ENCODE assay signal across 20 cellular contexts in the genomic region with DNA sequence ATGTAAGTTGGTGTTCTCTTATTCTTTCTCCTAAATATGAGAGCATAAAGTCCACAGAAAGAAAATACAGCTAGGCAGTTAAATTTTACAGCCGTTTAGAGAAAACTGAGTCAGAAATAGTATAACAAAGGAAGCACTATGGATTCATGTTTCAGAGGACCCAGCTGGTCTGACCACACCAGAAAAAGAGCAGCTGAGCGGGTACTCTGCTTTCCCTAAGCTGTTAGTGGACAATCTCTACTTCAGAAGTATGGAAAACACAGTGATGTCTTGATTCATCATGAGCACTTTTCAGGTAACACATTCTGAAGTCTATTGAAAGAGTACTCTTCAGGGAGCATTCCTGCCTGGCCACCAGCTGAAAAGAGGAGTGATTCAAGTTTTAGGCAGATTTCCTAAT. TPM values are rescaled to one million over a fixed set of nuclear protein-coding genes. Genes with fewer than 3 reads are reported as not detected.
A peak's percentile ranks its signal among the peaks of the same experiment; 100 is the strongest.
DNase-seq lines count a peak whose midpoint lies in the region; TF ChIP-seq lines count a peak whose summit lies in the region.
"Had no signal": no experiment of that assay in that cellular context is flagged by ENCODE, and none has a peak within 500 bp of the region (broad histone marks: within the 10 kb centered on the region; RNA-seq: fewer than 3 reads in every experiment).

No MANE protein-coding gene starts in this region.

- no peaks in the 10 kb centered on the region for H3K36me3 ChIP-seq in Loucy (ENCODE audit: insufficient read depth, low read length)
- H3K36me3 ChIP-seq: BLaER1 treated with 17β-estradiol and CSF1 and Interleukin-3, amounts not matched to agents 10 nM and 100 nM; left lung; prostate gland had no signal

- DNase-seq in RPMI7951 (ENCODE audit: low read depth) (peak; percentile 11), glomerular visceral epithelial cell (ENCODE audit: extremely low spot score) (peak; percentile 25), putamen (ENCODE audit: low spot score) (peak; percentile 79), SK-N-DZ (ENCODE audit: low spot score) (no peak), NCI-H2081 treated with DMSO at 0.1 percent for 48 hours (lab: John Stamatoyannopoulos, UW) (no peak), ecto neural progenitor cell (ENCODE audit: low spot score) (no peak), GM10266 (ENCODE audit: extremely low spot score) (no peak)
- DNase-seq: activated naive CD4-positive, alpha-beta T cell treated with Interleukin-2 at 50 U/mL for 16 hours; body of pancreas; DMS79 treated with DMSO at 0.1 percent for 48 hours; left lung; naive B cell; NCI-H1105 treated with DMSO at 0.1 percent for 48 hours; NCI-H226; stimulated activated CD4-positive, alpha-beta T cell treated with anti-CD3 and anti-CD28 coated beads, Interleukin-12 subunit alpha, Interleukin-12 subunit beta, amount 100 ng/mL, for 4 hours; stimulated activated naive B cell treated with anti-CD40 and anti-IgM and Interleukin-4, amounts not matched to agents 10 μg/mL and 1 μg/mL and 100 μg/mL, for 72 hours had no signal

- peaks cover 62% of the 10 kb centered on the region for H3K4me1 ChIP-seq in Loucy (ENCODE audit: insufficient read depth, low read length, poor library complexity, severe bottlenecking)
- H3K4me1 ChIP-seq: left lung had no signal

- TF ChIP-seq CTCF in Loucy (conservative IDR thresholded peaks at IDR 0.05; ENCODE audit: low read length) (no peak), GM10266 (IDR thresholded peaks at IDR 0.05; ENCODE audit: control insufficient read depth, insufficient read depth, low read depth, missing control alignments) (no peak)

- H3F3A ChIP-seq in Loucy (ENCODE audit: low read depth): no peaks in the 10 kb centered on the region

- H3K4me3 ChIP-seq in Loucy (ENCODE audit: low read length, poor library complexity, severe bottlenecking): peak overlapping the region; percentile 55
- H3K4me3 ChIP-seq: BLaER1 treated with 17β-estradiol and CSF1 and Interleukin-3, amounts not matched to agents 10 nM and 100 nM; body of pancreas; left lung; prostate gland had no signal

- peak overlapping the region; percentile 66 for H3K4me2 ChIP-seq in Loucy (ENCODE audit: low read depth, low read length, poor library complexity, severe bottlenecking)

- H2AFZ ChIP-seq in Loucy (ENCODE audit: low read length): 0 out of 2 replicates have a peak overlapping the region, but pooled peaks have one; percentile 16

- H3K9me2 ChIP-seq in Loucy (replicated peaks; ENCODE audit: low read depth, low read length): no peaks in the 10 kb centered on the region

- H3K9me3 ChIP-seq in Loucy (ENCODE audit: insufficient read depth, low read depth, low read length): no peaks in the 10 kb centered on the region
- H3K9me3 ChIP-seq: BLaER1 treated with 17β-estradiol and CSF1 and Interleukin-3, amounts not matched to agents 10 nM and 100 nM; body of pancreas; left lung; prostate gland had no signal

- peak overlapping the region; percentile 49 for H3K9ac ChIP-seq in Loucy (ENCODE audit: low read depth, low read length, poor library complexity, severe bottlenecking)
- H3K9ac ChIP-seq: BLaER1 treated with 17β-estradiol and CSF1 and Interleukin-3, amounts not matched to agents 10 nM and 100 nM had no signal

- no peaks in the 10 kb centered on the region for H4K20me1 ChIP-seq in Loucy (ENCODE audit: insufficient read depth, low read length, poor library complexity, severe bottlenecking)
- H4K20me1 ChIP-seq: BLaER1 treated with 17β-estradiol and CSF1 and Interleukin-3, amounts not matched to agents 10 nM and 100 nM had no signal

- no peaks in the 10 kb centered on the region for H3K27me3 ChIP-seq in Loucy (ENCODE audit: insufficient read depth, low read length, poor library complexity, severe bottlenecking)
- H3K27me3 ChIP-seq: BLaER1 treated with 17β-estradiol and CSF1 and Interleukin-3, amounts not matched to agents 10 nM and 100 nM; body of pancreas; left lung had no signal

- peaks cover 97% of the 10 kb centered on the region for H3K79me2 ChIP-seq in Loucy (ENCODE audit: insufficient read depth, low read length)

RNA-seq across cellular contexts. Expression of a gene that starts 12.4 kb away (rescaled TPM):
- total RNA-seq in RPMI7951 (2014; rRNA removed; shearing (Covaris generic)): 0.10 and 1.1 TPM in 2 replicates
- 6.2 and 6.7 TPM in 2 replicates for polyA plus RNA-seq in SK-N-DZ (2014; cell fraction: cytosol; rRNA removed)
- polyA plus RNA-seq in SK-N-DZ (2014; cell fraction: nucleus; rRNA removed): 4.5 and 4.9 TPM in 2 replicates
- polyA plus RNA-seq: IgD-negative memory B cell had no signal

Comparison
In these comparisons a context has a peak if more than half of its experiments do, and no peak if none do; other contexts are left out.
1. DNase-seq: peak in RPMI7951 (single experiment), glomerular visceral epithelial cell (single experiment) and putamen (single experiment); none in SK-N-DZ (single experiment), NCI-H2081 treated with DMSO at 0.1 percent for 48 hours (single experiment), ecto neural progenitor cell (single experiment) and GM10266 (single experiment).